22 cellular contexts compared by ENCODE assay signal in the genomic region with DNA sequence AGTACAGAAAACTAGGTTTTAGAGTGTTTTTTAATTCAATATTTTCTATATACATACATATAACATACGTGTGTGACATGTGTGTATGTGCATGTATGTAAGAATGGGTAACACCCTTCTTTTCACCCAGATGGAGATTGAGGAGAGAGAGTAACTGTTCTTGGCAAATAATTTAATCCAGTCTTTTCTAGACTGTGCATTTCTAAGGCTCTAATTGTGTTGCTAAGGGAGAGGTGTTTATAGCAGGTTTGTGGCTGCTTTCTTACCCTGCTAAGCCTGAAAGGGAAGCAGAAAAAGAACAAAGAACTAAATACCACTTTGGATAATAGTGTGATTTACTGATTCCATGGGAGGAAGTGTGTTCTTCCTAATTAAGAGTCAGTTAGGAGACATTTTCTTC. TPM values are rescaled to one million over a fixed set of nuclear protein-coding genes. Genes with fewer than 3 reads are reported as not detected.
A peak's percentile ranks its signal among the peaks of the same experiment; 100 is the strongest.
DNase-seq lines count a peak whose midpoint lies in the region; ATAC-seq and TF ChIP-seq lines count a peak whose summit lies in the region.
"Had no signal": no experiment of that assay in that cellular context is flagged by ENCODE, and none has a peak within 500 bp of the region (broad histone marks: within the 10 kb centered on the region; RNA-seq: fewer than 3 reads in every experiment).

No MANE protein-coding gene starts in this region.

- H3K18ac ChIP-seq in neuronal stem cell (ENCODE audit: low read length) = no peak overlapping the region

- no peaks in the 10 kb centered on the region for H3K27me3 ChIP-seq in neuronal stem cell (ENCODE audit: control insufficient read depth in 3 of 3, insufficient read depth in 3 of 3, low read depth in 1 of 3, low read length in 3 of 3)
- H3K27me3 ChIP-seq in tibial artery = no peaks in the 10 kb centered on the region
- H3K27me3 ChIP-seq in upper lobe of right lung = no peaks in the 10 kb centered on the region

- H2AK5ac ChIP-seq in neuronal stem cell (ENCODE audit: low read depth, low read length) = no peak overlapping the region

- peaks cover 7% of the 10 kb centered on the region; the same call in 1 of the 2 replicates for H3K9me3 ChIP-seq in SK-N-MC (ENCODE audit: low read depth, low read length)
- H3K9me3 ChIP-seq in neuronal stem cell (replicated peaks in 1 of 2; ENCODE audit: control insufficient read depth in 2 of 2, insufficient read depth in 1 of 2, low read depth in 1 of 2, low read length in 2 of 2) = peaks cover 0 to 4% of the 10 kb centered on the region in 2 donors
- peaks cover 0 to 8% (median 8%) of the 10 kb centered on the region in 3 donors for H3K9me3 ChIP-seq in tibial artery
- H3K9me3 ChIP-seq in upper lobe of right lung = peaks cover 6% of the 10 kb centered on the region
- H3K9me3 ChIP-seq: BE2C had no signal

- no peak for ATAC-seq in upper lobe of right lung
- no peak for ATAC-seq in GM21423 (IDR thresholded peaks at IDR 0.05; ENCODE audit: unreplicated experiment)
- ATAC-seq: GM12878, GM23338 had no signal

- H2AFZ ChIP-seq in neuronal stem cell (ENCODE audit: low read length) = no peak overlapping the region
- H2AFZ ChIP-seq: GM23338 had no signal

- no peak overlapping the region for H3K23ac ChIP-seq in neuronal stem cell (ENCODE audit: low read depth, low read length, poor library complexity)

- H3K4me3 ChIP-seq in SK-N-MC (no peak overlapping the region), neuronal stem cell (ENCODE audit: low read length in 2 of 2) (no peak overlapping the region), tibial artery (no peak overlapping the region), upper lobe of right lung (no peak overlapping the region)
- H3K4me3 ChIP-seq: GM12878, GM23338 had no signal

- no peak overlapping the region for H4K8ac ChIP-seq in neuronal stem cell (ENCODE audit: low read depth, low read length)

- H3K4me1 ChIP-seq in neuronal stem cell (ENCODE audit: control insufficient read depth in 2 of 2, insufficient read depth in 1 of 2, low read depth in 1 of 2, low read length in 2 of 2) (peaks cover 2 to 4% of the 10 kb centered on the region in 2 donors), tibial artery (peaks cover 0 to 14% (median 2%) of the 10 kb centered on the region in 4 donors), upper lobe of right lung (no peaks in the 10 kb centered on the region)
- H3K4me1 ChIP-seq: BE2C had no signal

- H2BK15ac ChIP-seq in neuronal stem cell (ENCODE audit: low read length) = no peak overlapping the region

- TF ChIP-seq CTCF in tibial artery (IDR thresholded peaks at IDR 0.05) (no peak), upper lobe of right lung (IDR thresholded peaks at IDR 0.05) (no peak)

- intact Hi-C loops in tibial artery (cut with DNase I; ENCODE audit: low total_unique reads) (no loop called here), upper lobe of right lung (cut with DNase I) (no loop called here)

- H3K79me1 ChIP-seq in neuronal stem cell (ENCODE audit: low read depth, low read length) = no peaks in the 10 kb centered on the region

- no peak overlapping the region for H3K4ac ChIP-seq in neuronal stem cell (ENCODE audit: low read length)

- H2BK12ac ChIP-seq in neuronal stem cell (ENCODE audit: low read length) = no peak overlapping the region

- no peak overlapping the region for H2BK120ac ChIP-seq in neuronal stem cell (ENCODE audit: low read depth, low read length)

- no peak for DNase-seq in SK-N-MC (ENCODE audit: low read depth, low spot score)
- DNase-seq in globus pallidus (ENCODE audit: low spot score) = peak; percentile 34
- DNase-seq in neuronal stem cell (ENCODE audit: low spot score) = no peak
- no peak for DNase-seq in tibial artery
- no peak for DNase-seq in T-helper 2 cell
- DNase-seq in upper lobe of right lung = no peak
- DNase-seq: ACHN; BE2C; C1 segment of cervical spinal cord; CD4-positive, CD25-positive, alpha-beta regulatory T cell; CD8-positive, alpha-beta memory T cell; COR-L47; DMS 273 treated with DMSO at 0.1 percent for 48 hours; DMS53; DND-41; EL; HCEC 1CT; IMR-90 had no signal

- no peak overlapping the region for H3K4me2 ChIP-seq in neuronal stem cell (ENCODE audit: insufficient read depth, low read length, poor library complexity, severe bottlenecking)
- H3K4me2 ChIP-seq: GM23338 had no signal

- no peak overlapping the region for H2BK5ac ChIP-seq in neuronal stem cell (ENCODE audit: low read length)

- H3K27ac ChIP-seq in SK-N-MC = peak overlapping the region; percentile 28; the same call in 1 of the 2 replicates
- H3K27ac ChIP-seq in neuronal stem cell (replicated peaks; ENCODE audit: low read length) = peak overlapping the region; percentile 51
- H3K27ac ChIP-seq in tibial artery = peak overlapping the region; percentile 21 to 38
- H3K27ac ChIP-seq in upper lobe of right lung = no peak overlapping the region

- no peak overlapping the region for H3K14ac ChIP-seq in neuronal stem cell (ENCODE audit: low read length)

- no peak overlapping the region for H4K91ac ChIP-seq in neuronal stem cell (ENCODE audit: low read depth, low read length, poor library complexity)

- H3K9ac ChIP-seq in SK-N-MC (ENCODE audit: insufficient read length) (peak overlapping the region; percentile 43), neuronal stem cell (ENCODE audit: low read depth, low read length, poor library complexity) (no peak overlapping the region)

- H3K36me3 ChIP-seq in SK-N-MC (ENCODE audit: insufficient read depth, low read length) (no peaks in the 10 kb centered on the region), neuronal stem cell (replicated peaks in 1 of 2; ENCODE audit: control insufficient read depth in 2 of 2, insufficient read depth in 2 of 2, low read length in 2 of 2) (peaks cover 0 to 1% of the 10 kb centered on the region in 2 donors), tibial artery (no peaks in the 10 kb centered on the region), upper lobe of right lung (no peaks in the 10 kb centered on the region)
- H3K36me3 ChIP-seq: BE2C had no signal

- WGBS in neuronal stem cell (ENCODE audit: extremely low coverage in 2 of 2, insufficient read length in 2 of 2, insufficient replicate concordance in 1 of 2), 2 donors = no CpG with 5 or more reads among the region's 1 CpG

RNA-seq across cellular contexts. Expression of a gene that starts 46.0 kb away (rescaled TPM):
- polyA plus RNA-seq in neuronal stem cell (2013, experiment 1 of 2) = 0.57 TPM
- polyA plus RNA-seq in neuronal stem cell (2013, experiment 2 of 2) = 0.60 TPM
- 3.3 TPM for total RNA-seq in upper lobe of right lung
- total RNA-seq: CD4-positive, CD25-positive, alpha-beta regulatory T cell; CD8-positive, alpha-beta memory T cell; G401; IMR-90 had no signal
- polyA plus RNA-seq: CD8-positive, alpha-beta memory T cell; IMR-90 had no signal
